Comparison of ENCODE assay signal across 7 cellular contexts in genomic region chrX:101429934-101430333, GRCh38. TPM values are rescaled to one million over a fixed set of nuclear protein-coding genes. Genes with fewer than 3 reads are reported as not detected.
DNase-seq lines count a peak whose midpoint lies in the region; ATAC-seq and TF ChIP-seq lines count a peak whose summit lies in the region.

No MANE protein-coding gene starts in this region.

- peak overlapping the region; percentile 38 for H3K27ac Mint-ChIP-seq in T-helper 1 cell treated with Interleukin-12 subunit alpha and Interleukin-12 subunit beta and Interleukin-4 antibody, amounts not matched to agents 30 μg/mL and 1 μg/mL, for 36 hours

- H3K36me3 Mint-ChIP-seq in T-helper 1 cell treated with Interleukin-12 subunit alpha and Interleukin-12 subunit beta and Interleukin-4 antibody, amounts not matched to agents 30 μg/mL and 1 μg/mL, for 36 hours (ENCODE audit: low read depth) = peaks cover 4% of the 10 kb centered on the region

- H3K4me3 Mint-ChIP-seq in T-helper 1 cell treated with Interleukin-12 subunit alpha and Interleukin-12 subunit beta and Interleukin-4 antibody, amounts not matched to agents 30 μg/mL and 1 μg/mL, for 36 hours = peak overlapping the region; percentile 52

- no peak for TF ChIP-seq CTCF in lower leg skin (IDR thresholded peaks at IDR 0.05)

- peaks cover 12% of the 10 kb centered on the region for H3K4me1 Mint-ChIP-seq in T-helper 1 cell treated with Interleukin-12 subunit alpha and Interleukin-12 subunit beta and Interleukin-4 antibody, amounts not matched to agents 30 μg/mL and 1 μg/mL, for 36 hours (ENCODE audit: low read depth)

- no peak overlapping the region for H3K4me3 ChIP-seq in lower leg skin (ENCODE audit: low read depth, poor library complexity, severe bottlenecking)

- 100% methylated on average over 1 of the region's 1 CpG for WGBS in lower leg skin, 2 donors

- H3K9me3 Mint-ChIP-seq in T-helper 1 cell treated with Interleukin-12 subunit alpha and Interleukin-12 subunit beta and Interleukin-4 antibody, amounts not matched to agents 30 μg/mL and 1 μg/mL, for 36 hours = no peaks in the 10 kb centered on the region

- no peak for TF ChIP-seq POLR2A in lower leg skin (IDR thresholded peaks at IDR 0.05)

- peak; percentile 47 for DNase-seq in renal cortical epithelial cell (ENCODE audit: low read depth)
- DNase-seq in lower leg skin (ENCODE audit: low spot score in 2 of 2) = no peak
- DNase-seq in ACHN = no peak
- DNase-seq in stimulated activated CD4-positive, alpha-beta T cell treated with anti-CD3 and anti-CD28 coated beads, Interleukin-1b, Interleukin-23, amount 100 ng/mL, for 48 hours = no peak

- ATAC-seq in GM19023 (IDR thresholded peaks at IDR 0.05; ENCODE audit: unreplicated experiment) (peak; percentile 57), HG02759 (IDR thresholded peaks at IDR 0.05; ENCODE audit: unreplicated experiment) (peak; percentile 68)

- intact Hi-C loops in lower leg skin (cut with DNase I; ENCODE audit: low total_unique reads) = no loop called here

- in situ Hi-C loops in ACHN (cut with HindIII; ENCODE audit: low pct_ligation_motif_present, low pct_unique_long_range_greater_than_20kb, low sequenced_read_pairs) = no loop called here

- no peaks in the 10 kb centered on the region for H3K27me3 Mint-ChIP-seq in T-helper 1 cell treated with Interleukin-12 subunit alpha and Interleukin-12 subunit beta and Interleukin-4 antibody, amounts not matched to agents 30 μg/mL and 1 μg/mL, for 36 hours (ENCODE audit: low read depth)

RNA-seq across cellular contexts. Expression of gene HNRNPH2, which starts 21.9 kb away (rescaled TPM):
- total RNA-seq in renal cortical epithelial cell (99.3 and 123 TPM in 2 replicates), lower leg skin (10 to 100 TPM; 43.5 to 54.7 (median 53.7) TPM)

RNA-seq across cellular contexts. Expression of gene GLA, which starts 22.2 kb away (rescaled TPM):
- total RNA-seq in renal cortical epithelial cell (44.4 and 81.1 TPM in 2 replicates), lower leg skin (10 to 100 TPM; 16.4 to 21.1 (median 18.0) TPM)

RNA-seq across cellular contexts. Expression of gene RPL36A, which starts 39.1 kb away (rescaled TPM):
- total RNA-seq in renal cortical epithelial cell = 807 and 955 TPM in 2 replicates
- 1,000 to 10,000 TPM; 1,158 to 5,300 (median 1,747) TPM for total RNA-seq in lower leg skin

RNA-seq across cellular contexts. Expression of gene BTK, which starts 43.9 kb away (rescaled TPM):
- total RNA-seq in renal cortical epithelial cell (not detected in 2 replicates), lower leg skin (1 to 10 TPM; 1.5 to 3.6 (median 3.4) TPM)

RNA-seq across cellular contexts. Expression of gene ARMCX4, which starts 55.3 kb away (rescaled TPM):
- 0.69 and 5.5 TPM in 2 replicates for total RNA-seq in renal cortical epithelial cell
- 1 to 10 TPM; 1.9 to 6.1 (median 5.0) TPM for total RNA-seq in lower leg skin
